ENCODE assay signal across 15 cellular contexts in the genomic region with DNA sequence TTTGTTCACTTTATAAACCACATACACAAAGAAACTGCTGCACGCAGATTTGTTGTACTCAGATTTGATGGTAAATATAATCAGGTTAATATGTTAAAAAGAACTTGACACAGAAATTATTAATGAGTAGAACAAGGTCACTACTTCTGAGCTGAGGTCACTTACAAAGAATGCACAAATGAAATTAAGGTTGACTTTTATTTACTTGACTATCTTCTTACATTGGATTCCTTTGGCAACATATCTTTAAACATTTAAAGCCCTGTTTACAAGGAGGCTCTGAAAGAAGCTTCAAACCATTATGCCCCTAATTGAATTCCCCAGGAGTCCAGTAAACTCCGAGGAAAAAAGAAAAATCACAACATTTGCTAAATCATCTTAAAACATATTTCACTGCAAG.
DNase-seq lines count a peak whose midpoint lies in the region; ATAC-seq and TF ChIP-seq lines count a peak whose summit lies in the region.
"Had no signal": no experiment of that assay in that cellular context is flagged by ENCODE, and none has a peak within 500 bp of the region (broad histone marks: within the 10 kb centered on the region; RNA-seq: fewer than 3 reads in every experiment).

No MANE protein-coding gene starts in this region.

- no peaks in the 10 kb centered on the region for H3K27me3 ChIP-seq in SK-N-SH (ENCODE audit: insufficient read depth)
- no peaks in the 10 kb centered on the region for H3K27me3 ChIP-seq in iPS-18a (ENCODE audit: control insufficient read depth, insufficient read depth, low read length)

- H3K4me1 ChIP-seq in SK-N-SH (ENCODE audit: control insufficient read depth in 1 of 2, insufficient read depth in 2 of 2, low read depth in 1 of 2, low read length in 1 of 2) = peaks cover 0 to 5% of the 10 kb centered on the region in 2 experiments; a peak in 2 of 4 replicates
- peaks cover 26% of the 10 kb centered on the region for H3K4me1 ChIP-seq in iPS-18a (ENCODE audit: control insufficient read depth, low read depth, low read length)

- no peak overlapping the region for H3K4me3 ChIP-seq in SK-N-SH (ENCODE audit: low read depth in 2 of 2, low read length in 1 of 2)
- H3K4me3 ChIP-seq in iPS-18a (ENCODE audit: low read length) = peak overlapping the region; percentile 19

- no peaks in the 10 kb centered on the region for H3K36me3 ChIP-seq in SK-N-SH (replicated peaks in 1 of 2; ENCODE audit: control insufficient read depth in 1 of 2, insufficient read depth in 2 of 2, low read length in 1 of 2)
- H3K36me3 ChIP-seq in iPS-18a (ENCODE audit: control insufficient read depth, low read depth, low read length) = no peaks in the 10 kb centered on the region

- no peaks in the 10 kb centered on the region for H3K9me3 ChIP-seq in SK-N-SH
- H3K9me3 ChIP-seq in iPS-18a (ENCODE audit: control insufficient read depth, low read depth, low read length) = no peaks in the 10 kb centered on the region

- no peaks in the 10 kb centered on the region for H3K9me2 ChIP-seq in SK-N-SH

- peak; percentile 77 for ATAC-seq in SK-N-SH treated with all-trans-retinoic acid at 6 μM for 48 hours
- ATAC-seq in WTC11 = no peak
- ATAC-seq: PC-3 had no signal

- TF ChIP-seq CTCF in SK-N-SH (IDR thresholded peaks at IDR 0.05) = no peak
- no peak for TF ChIP-seq CTCF in WTC11 (IDR thresholded peaks at IDR 0.05)
- TF ChIP-seq CTCF in progenitor cell of endocrine pancreas (IDR thresholded peaks at IDR 0.05; ENCODE audit: unreplicated experiment) = no peak
- no peak for TF ChIP-seq CTCF in chondrocyte (IDR thresholded peaks at IDR 0.05)
- TF ChIP-seq CTCF in CD14-positive monocyte (IDR thresholded peaks at IDR 0.05) = no peak

- no peak for DNase-seq in SK-N-SH
- no peak for DNase-seq in WTC11 (ENCODE audit: low spot score)
- no peak for DNase-seq in progenitor cell of endocrine pancreas (ENCODE audit: low spot score, unreplicated experiment)
- DNase-seq in chondrocyte (ENCODE audit: low spot score) = no peak
- no peak for DNase-seq in NAMALWA (ENCODE audit: low spot score)
- no peak for DNase-seq in CD14-positive monocyte (ENCODE audit: low spot score)
- DNase-seq: 8988T, GOT3, KBM-7, NCI-H1048, NCI-H1694, NCI-H446, PC-3 had no signal

- no peak for TF ChIP-seq RAD21 in SK-N-SH (IDR thresholded peaks at IDR 0.05; ENCODE audit: low read length)

- CTCF ChIA-PET in SK-N-SH (lab: Yijun Ruan, JAX) (interaction anchor here (0.8 to 1.7 kb wide), 6 partner anchors 11 to 55 kb away, joined by 3 to 6 read pairs (median 3); no protein-coding TSS in a partner anchor), WTC11 (lab: Charles Lee) (no interaction called here)

- H3K27me3 Mint-ChIP-seq in WTC11 (ENCODE audit: low read depth) (no peaks in the 10 kb centered on the region), progenitor cell of endocrine pancreas (no peaks in the 10 kb centered on the region), chondrocyte (ENCODE audit: low read depth) (no peaks in the 10 kb centered on the region), CD14-positive monocyte (ENCODE audit: low read depth in 3 of 3) (peaks cover 0 to 1% (median 0%) of the 10 kb centered on the region in 3 donors)

- no peak overlapping the region for H3K27ac Mint-ChIP-seq in WTC11
- H3K27ac Mint-ChIP-seq in progenitor cell of endocrine pancreas = peak overlapping the region; percentile 91
- no peak overlapping the region for H3K27ac Mint-ChIP-seq in chondrocyte (ENCODE audit: unreplicated experiment)
- H3K27ac Mint-ChIP-seq in CD14-positive monocyte = no peak overlapping the region

- H3F3A ChIP-seq in SK-N-SH (replicated peaks; ENCODE audit: insufficient read depth) = no peaks in the 10 kb centered on the region

- no peak for TF ChIP-seq EP300 in SK-N-SH (IDR thresholded peaks at IDR 0.05; ENCODE audit: borderline replicate concordance in 1 of 2, low read depth in 1 of 2, low read length in 1 of 2)

- H3K4me3 Mint-ChIP-seq in WTC11 (0 out of 2 replicates have a peak overlapping the region, but pooled peaks have one; percentile 13), progenitor cell of endocrine pancreas (ENCODE audit: low read depth) (peak overlapping the region; percentile 52), chondrocyte (ENCODE audit: unreplicated experiment) (no peak overlapping the region), CD14-positive monocyte (no peak overlapping the region)

- POLR2A ChIA-PET in SK-N-SH (lab: Yijun Ruan, JAX) = no interaction called here
- POLR2A ChIA-PET in WTC11 (lab: Charles Lee) = no interaction called here

- H3K9me3 Mint-ChIP-seq in WTC11 (peaks cover 10% of the 10 kb centered on the region), progenitor cell of endocrine pancreas (ENCODE audit: low read depth) (peaks cover 10% of the 10 kb centered on the region), chondrocyte (ENCODE audit: low read depth) (peaks cover 10% of the 10 kb centered on the region), CD14-positive monocyte (peaks cover 0 to 3% (median 0%) of the 10 kb centered on the region in 7 donors)

- H3K27ac ChIP-seq in SK-N-SH (ENCODE audit: low read depth in 2 of 2, low read length in 1 of 2) = no peak overlapping the region
- no peak overlapping the region for H3K27ac ChIP-seq in iPS-18a (ENCODE audit: low read length)

- no peaks in the 10 kb centered on the region for H3K79me2 ChIP-seq in SK-N-SH (ENCODE audit: insufficient read depth)

- H3K4me2 ChIP-seq in SK-N-SH = no peak overlapping the region

- H4K20me1 ChIP-seq in SK-N-SH (ENCODE audit: insufficient read depth) = no peaks in the 10 kb centered on the region

- H3K4me1 Mint-ChIP-seq in WTC11 (peaks cover 25% of the 10 kb centered on the region), progenitor cell of endocrine pancreas (ENCODE audit: low read depth) (peaks cover 51% of the 10 kb centered on the region), chondrocyte (ENCODE audit: low read depth) (peaks cover 27% of the 10 kb centered on the region), CD14-positive monocyte (no peaks in the 10 kb centered on the region)

- 34% methylated on average over 2 of the region's 2 CpGs for WGBS in SK-N-SH (ENCODE audit: low lambda C conversion rate)

- peaks cover 2% of the 10 kb centered on the region for H3K36me3 Mint-ChIP-seq in WTC11
- H3K36me3 Mint-ChIP-seq in progenitor cell of endocrine pancreas (ENCODE audit: insufficient read depth) = peaks cover 5% of the 10 kb centered on the region
- peaks cover 2% of the 10 kb centered on the region for H3K36me3 Mint-ChIP-seq in chondrocyte (ENCODE audit: low read depth)
- no peaks in the 10 kb centered on the region for H3K36me3 Mint-ChIP-seq in CD14-positive monocyte

- H3K9ac ChIP-seq in SK-N-SH = no peak overlapping the region
- no peak overlapping the region for H3K9ac ChIP-seq in iPS-18a (ENCODE audit: low read length)

- no peak overlapping the region for H2AFZ ChIP-seq in SK-N-SH (ENCODE audit: low read depth)

- intact Hi-C loops in CD14-positive monocyte (cut with micrococcal nuclease) = no loop called here

TF ChIP-seq in SK-N-SH treated with all-trans-retinoic acid at 6 μM for 48 hours, 23 proteins besides CTCF, POLR2A, EP300 and RAD21 (continues in another document):
- TF ChIP-seq ISL1 (CRISPR knock-in tag; IDR thresholded peaks at IDR 0.05) = peak; percentile 68
- TF ChIP-seq, protein P1, sequence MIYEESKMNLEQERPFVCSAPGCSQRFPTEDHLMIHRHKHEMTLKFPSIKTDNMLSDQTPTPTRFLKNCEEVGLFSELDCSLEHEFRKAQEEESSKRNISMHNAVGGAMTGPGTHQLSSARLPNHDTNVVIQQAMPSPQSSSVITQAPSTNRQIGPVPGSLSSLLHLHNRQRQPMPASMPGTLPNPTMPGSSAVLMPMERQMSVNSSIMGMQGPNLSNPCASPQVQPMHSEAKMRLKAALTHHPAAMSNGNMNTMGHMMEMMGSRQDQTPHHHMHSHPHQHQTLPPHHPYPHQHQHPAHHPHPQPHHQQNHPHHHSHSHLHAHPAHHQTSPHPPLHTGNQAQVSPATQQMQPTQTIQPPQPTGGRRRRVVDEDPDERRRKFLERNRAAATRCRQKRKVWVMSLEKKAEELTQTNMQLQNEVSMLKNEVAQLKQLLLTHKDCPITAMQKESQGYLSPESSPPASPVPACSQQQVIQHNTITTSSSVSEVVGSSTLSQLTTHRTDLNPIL (CRISPR knock-in tag; IDR thresholded peaks at IDR 0.05; ENCODE audit: low read depth) = peak; percentile 65; the same call in 1 of the 2 replicates

TF ChIP-seq in SK-N-SH, 30 proteins besides CTCF, POLR2A, EP300 and RAD21 (continues in another document):
- TF ChIP-seq, protein P2, sequence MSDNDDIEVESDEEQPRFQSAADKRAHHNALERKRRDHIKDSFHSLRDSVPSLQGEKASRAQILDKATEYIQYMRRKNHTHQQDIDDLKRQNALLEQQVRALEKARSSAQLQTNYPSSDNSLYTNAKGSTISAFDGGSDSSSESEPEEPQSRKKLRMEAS (IDR thresholded peaks at IDR 0.05; ENCODE audit: low read depth) = no peak
- TF ChIP-seq YY1 (IDR thresholded peaks at IDR 0.05; ENCODE audit: low read depth) = no peak
- TF ChIP-seq RFX5 (IDR thresholded peaks at IDR 0.05; ENCODE audit: low read length) = no peak
- TF ChIP-seq RXRA (IDR thresholded peaks at IDR 0.05; ENCODE audit: borderline replicate concordance, low read depth) = no peak
- no peak for TF ChIP-seq TCF12 (IDR thresholded peaks at IDR 0.05)
- TF ChIP-seq GABPA (IDR thresholded peaks at IDR 0.05; ENCODE audit: low read depth) = no peak
- no peak for TF ChIP-seq POLR2AphosphoS5 (IDR thresholded peaks at IDR 0.05; ENCODE audit: low read depth, low read length)
- no peak for TF ChIP-seq EZH2phosphoT487 (IDR thresholded peaks at IDR 0.05; ENCODE audit: borderline replicate concordance, low read depth)

Comparison
In these comparisons a context has a peak if more than half of its experiments do, and no peak if none do; other contexts are left out.
1. H3K4me3 Mint-ChIP-seq: peak in WTC11 (single experiment) and progenitor cell of endocrine pancreas (single experiment); none in chondrocyte (single experiment) and CD14-positive monocyte (0 of 2).